2 cellular contexts compared by ENCODE assay signal in the genomic region with DNA sequence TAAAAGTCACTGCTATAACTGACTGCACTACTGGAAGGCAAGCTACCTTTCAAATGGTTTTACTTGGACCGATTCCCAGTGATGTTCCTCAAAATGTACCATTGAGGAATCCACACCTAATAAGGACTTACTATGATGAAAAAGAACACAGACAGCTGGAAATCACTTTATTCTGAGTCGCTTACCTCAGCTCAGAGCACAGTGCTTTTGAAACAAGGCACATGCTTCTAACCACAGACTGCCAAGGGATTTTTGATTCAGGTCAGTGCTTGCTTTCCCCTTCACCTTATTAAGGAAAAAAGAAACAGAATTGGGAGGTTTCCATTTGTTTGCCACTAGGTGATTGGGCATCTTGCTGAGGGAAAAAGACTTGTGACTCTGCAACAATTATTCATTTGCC.
TF ChIP-seq lines count a peak whose summit lies in the region.

No MANE protein-coding gene starts in this region.

TF ChIP-seq in neural cell, 6 proteins besides CTCF, POLR2A, EP300 and RAD21 (continued from another document):
- TF ChIP-seq TAF1 (IDR thresholded peaks at IDR 0.05; ENCODE audit: low read depth) (no peak), SMC3 (conservative IDR thresholded peaks at IDR 0.05; ENCODE audit: poor library complexity) (no peak), EZH2 (IDR thresholded peaks at IDR 0.05; ENCODE audit: borderline replicate concordance, insufficient read depth, low read length, poor library complexity, severe bottlenecking) (no peak), POLR2AphosphoS5 (IDR thresholded peaks at IDR 0.05) (no peak)

TF ChIP-seq in GM23338, 12 proteins besides CTCF, POLR2A, EP300 and RAD21 (continued from another document):
- TF ChIP-seq, protein P1, sequence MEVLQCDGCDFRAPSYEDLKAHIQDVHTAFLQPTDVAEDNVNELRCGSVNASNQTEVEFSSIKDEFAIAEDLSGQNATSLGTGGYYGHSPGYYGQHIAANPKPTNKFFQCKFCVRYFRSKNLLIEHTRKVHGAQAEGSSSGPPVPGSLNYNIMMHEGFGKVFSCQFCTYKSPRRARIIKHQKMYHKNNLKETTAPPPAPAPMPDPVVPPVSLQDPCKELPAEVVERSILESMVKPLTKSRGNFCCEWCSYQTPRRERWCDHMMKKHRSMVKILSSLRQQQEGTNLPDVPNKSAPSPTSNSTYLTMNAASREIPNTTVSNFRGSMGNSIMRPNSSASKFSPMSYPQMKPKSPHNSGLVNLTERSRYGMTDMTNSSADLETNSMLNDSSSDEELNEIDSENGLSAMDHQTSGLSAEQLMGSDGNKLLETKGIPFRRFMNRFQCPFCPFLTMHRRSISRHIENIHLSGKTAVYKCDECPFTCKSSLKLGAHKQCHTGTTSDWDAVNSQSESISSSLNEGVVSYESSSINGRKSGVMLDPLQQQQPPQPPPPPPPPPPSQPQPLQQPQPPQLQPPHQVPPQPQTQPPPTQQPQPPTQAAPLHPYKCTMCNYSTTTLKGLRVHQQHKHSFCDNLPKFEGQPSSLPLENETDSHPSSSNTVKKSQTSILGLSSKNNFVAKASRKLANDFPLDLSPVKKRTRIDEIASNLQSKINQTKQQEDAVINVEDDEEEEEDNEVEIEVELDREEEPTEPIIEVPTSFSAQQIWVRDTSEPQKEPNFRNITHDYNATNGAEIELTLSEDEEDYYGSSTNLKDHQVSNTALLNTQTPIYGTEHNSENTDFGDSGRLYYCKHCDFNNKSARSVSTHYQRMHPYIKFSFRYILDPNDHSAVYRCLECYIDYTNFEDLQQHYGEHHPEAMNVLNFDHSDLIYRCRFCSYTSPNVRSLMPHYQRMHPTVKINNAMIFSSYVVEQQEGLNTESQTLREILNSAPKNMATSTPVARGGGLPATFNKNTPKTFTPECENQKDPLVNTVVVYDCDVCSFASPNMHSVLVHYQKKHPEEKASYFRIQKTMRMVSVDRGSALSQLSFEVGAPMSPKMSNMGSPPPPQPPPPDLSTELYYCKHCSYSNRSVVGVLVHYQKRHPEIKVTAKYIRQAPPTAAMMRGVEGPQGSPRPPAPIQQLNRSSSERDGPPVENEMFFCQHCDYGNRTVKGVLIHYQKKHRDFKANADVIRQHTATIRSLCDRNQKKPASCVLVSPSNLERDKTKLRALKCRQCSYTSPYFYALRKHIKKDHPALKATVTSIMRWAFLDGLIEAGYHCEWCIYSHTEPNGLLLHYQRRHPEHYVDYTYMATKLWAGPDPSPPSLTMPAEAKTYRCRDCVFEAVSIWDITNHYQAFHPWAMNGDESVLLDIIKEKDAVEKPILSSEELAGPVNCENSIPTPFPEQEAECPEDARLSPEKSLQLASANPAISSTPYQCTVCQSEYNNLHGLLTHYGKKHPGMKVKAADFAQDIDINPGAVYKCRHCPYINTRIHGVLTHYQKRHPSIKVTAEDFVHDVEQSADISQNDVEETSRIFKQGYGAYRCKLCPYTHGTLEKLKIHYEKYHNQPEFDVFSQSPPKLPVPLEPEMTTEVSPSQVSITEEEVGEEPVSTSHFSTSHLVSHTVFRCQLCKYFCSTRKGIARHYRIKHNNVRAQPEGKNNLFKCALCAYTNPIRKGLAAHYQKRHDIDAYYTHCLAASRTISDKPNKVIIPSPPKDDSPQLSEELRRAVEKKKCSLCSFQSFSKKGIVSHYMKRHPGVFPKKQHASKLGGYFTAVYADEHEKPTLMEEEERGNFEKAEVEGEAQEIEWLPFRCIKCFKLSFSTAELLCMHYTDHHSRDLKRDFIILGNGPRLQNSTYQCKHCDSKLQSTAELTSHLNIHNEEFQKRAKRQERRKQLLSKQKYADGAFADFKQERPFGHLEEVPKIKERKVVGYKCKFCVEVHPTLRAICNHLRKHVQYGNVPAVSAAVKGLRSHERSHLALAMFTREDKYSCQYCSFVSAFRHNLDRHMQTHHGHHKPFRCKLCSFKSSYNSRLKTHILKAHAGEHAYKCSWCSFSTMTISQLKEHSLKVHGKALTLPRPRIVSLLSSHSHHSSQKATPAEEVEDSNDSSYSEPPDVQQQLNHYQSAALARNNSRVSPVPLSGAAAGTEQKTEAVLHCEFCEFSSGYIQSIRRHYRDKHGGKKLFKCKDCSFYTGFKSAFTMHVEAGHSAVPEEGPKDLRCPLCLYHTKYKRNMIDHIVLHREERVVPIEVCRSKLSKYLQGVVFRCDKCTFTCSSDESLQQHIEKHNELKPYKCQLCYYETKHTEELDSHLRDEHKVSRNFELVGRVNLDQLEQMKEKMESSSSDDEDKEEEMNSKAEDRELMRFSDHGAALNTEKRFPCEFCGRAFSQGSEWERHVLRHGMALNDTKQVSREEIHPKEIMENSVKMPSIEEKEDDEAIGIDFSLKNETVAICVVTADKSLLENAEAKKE (CRISPR knock-in tag; IDR thresholded peaks at IDR 0.05): no peak
- TF ChIP-seq, protein P2, sequence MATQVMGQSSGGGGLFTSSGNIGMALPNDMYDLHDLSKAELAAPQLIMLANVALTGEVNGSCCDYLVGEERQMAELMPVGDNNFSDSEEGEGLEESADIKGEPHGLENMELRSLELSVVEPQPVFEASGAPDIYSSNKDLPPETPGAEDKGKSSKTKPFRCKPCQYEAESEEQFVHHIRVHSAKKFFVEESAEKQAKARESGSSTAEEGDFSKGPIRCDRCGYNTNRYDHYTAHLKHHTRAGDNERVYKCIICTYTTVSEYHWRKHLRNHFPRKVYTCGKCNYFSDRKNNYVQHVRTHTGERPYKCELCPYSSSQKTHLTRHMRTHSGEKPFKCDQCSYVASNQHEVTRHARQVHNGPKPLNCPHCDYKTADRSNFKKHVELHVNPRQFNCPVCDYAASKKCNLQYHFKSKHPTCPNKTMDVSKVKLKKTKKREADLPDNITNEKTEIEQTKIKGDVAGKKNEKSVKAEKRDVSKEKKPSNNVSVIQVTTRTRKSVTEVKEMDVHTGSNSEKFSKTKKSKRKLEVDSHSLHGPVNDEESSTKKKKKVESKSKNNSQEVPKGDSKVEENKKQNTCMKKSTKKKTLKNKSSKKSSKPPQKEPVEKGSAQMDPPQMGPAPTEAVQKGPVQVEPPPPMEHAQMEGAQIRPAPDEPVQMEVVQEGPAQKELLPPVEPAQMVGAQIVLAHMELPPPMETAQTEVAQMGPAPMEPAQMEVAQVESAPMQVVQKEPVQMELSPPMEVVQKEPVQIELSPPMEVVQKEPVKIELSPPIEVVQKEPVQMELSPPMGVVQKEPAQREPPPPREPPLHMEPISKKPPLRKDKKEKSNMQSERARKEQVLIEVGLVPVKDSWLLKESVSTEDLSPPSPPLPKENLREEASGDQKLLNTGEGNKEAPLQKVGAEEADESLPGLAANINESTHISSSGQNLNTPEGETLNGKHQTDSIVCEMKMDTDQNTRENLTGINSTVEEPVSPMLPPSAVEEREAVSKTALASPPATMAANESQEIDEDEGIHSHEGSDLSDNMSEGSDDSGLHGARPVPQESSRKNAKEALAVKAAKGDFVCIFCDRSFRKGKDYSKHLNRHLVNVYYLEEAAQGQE (IDR thresholded peaks at IDR 0.05; ENCODE audit: unreplicated experiment): no peak
- no peak for TF ChIP-seq NANOG (IDR thresholded peaks at IDR 0.05; ENCODE audit: borderline replicate concordance)
- TF ChIP-seq JUNB (IDR thresholded peaks at IDR 0.05; ENCODE audit: unreplicated experiment): no peak
- no peak for TF ChIP-seq ZNF114 (CRISPR knock-in tag; IDR thresholded peaks at IDR 0.05)
- TF ChIP-seq, protein P3, sequence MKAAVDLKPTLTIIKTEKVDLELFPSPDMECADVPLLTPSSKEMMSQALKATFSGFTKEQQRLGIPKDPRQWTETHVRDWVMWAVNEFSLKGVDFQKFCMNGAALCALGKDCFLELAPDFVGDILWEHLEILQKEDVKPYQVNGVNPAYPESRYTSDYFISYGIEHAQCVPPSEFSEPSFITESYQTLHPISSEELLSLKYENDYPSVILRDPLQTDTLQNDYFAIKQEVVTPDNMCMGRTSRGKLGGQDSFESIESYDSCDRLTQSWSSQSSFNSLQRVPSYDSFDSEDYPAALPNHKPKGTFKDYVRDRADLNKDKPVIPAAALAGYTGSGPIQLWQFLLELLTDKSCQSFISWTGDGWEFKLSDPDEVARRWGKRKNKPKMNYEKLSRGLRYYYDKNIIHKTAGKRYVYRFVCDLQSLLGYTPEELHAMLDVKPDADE (IDR thresholded peaks at IDR 0.05): no peak
- TF ChIP-seq STAT1 (IDR thresholded peaks at IDR 0.05; ENCODE audit: unreplicated experiment): no peak
